8 cellular contexts compared by ENCODE assay signal in genomic region chr15:67134577-67135492, GRCh38.
A peak's percentile ranks its signal among the peaks of the same experiment; 100 is the strongest.
DNase-seq lines count a peak whose midpoint lies in the region; ATAC-seq, FAIRE-seq and TF ChIP-seq lines count a peak whose summit lies in the region.

No MANE protein-coding gene starts in this region.

- intact Hi-C loops in activated CD8-positive, alpha-beta T cell treated with anti-CD3 and anti-CD28 coated beads for 36 hours (cut with micrococcal nuclease), result no loop called here
- intact Hi-C loops in kidney (cut with DNase I), result no loop called here

- no peak for DNase-seq in activated CD8-positive, alpha-beta T cell treated with anti-CD3 and anti-CD28 coated beads for 36 hours
- DNase-seq in kidney (no peak), GM13977 (ENCODE audit: low spot score) (no peak), urothelium cell line (ENCODE audit: low spot score) (no peak)
- no peak for DNase-seq in stimulated activated naive CD8-positive, alpha-beta T cell treated with anti-CD3 and anti-CD28 coated beads, Interleukin-15, amount 100 ng/mL, for 72 hours

- no peaks in the 10 kb centered on the region for H3K27me3 Mint-ChIP-seq in activated CD8-positive, alpha-beta T cell treated with anti-CD3 and anti-CD28 coated beads for 36 hours
- no peaks in the 10 kb centered on the region for H3K27me3 Mint-ChIP-seq in stimulated activated naive CD8-positive, alpha-beta T cell treated with anti-CD3 and anti-CD28 coated beads, Interleukin-15, amount 100 ng/mL, for 72 hours

- peak overlapping the region; percentile 10 to 63 for H3K9ac ChIP-seq in kidney (ENCODE audit: low read length in 2 of 2)

- peak overlapping the region; percentile 87 to 88 for H3K27ac ChIP-seq in kidney (ENCODE audit: low read depth in 2 of 2, low read length in 2 of 2)

- POLR2A ChIA-PET in activated CD8-positive, alpha-beta T cell treated with anti-CD3 and anti-CD28 coated beads for 36 hours (lab: Charles Lee), result interaction anchor here (0.6 to 4.2 kb wide), 14 partner anchors 11 to 443 kb away, joined by 3 to 41 read pairs (median 4); no protein-coding TSS in a partner anchor

- in situ Hi-C loops in GM13977 (cut with MboI; ENCODE audit: low pct_unique_long_range_greater_than_20kb, low sequenced_read_pairs, unreplicated experiment), result no loop called here

- no peak for TF ChIP-seq CTCF in activated CD8-positive, alpha-beta T cell treated with anti-CD3 and anti-CD28 coated beads for 36 hours (IDR thresholded peaks at IDR 0.05)
- TF ChIP-seq CTCF in kidney (IDR thresholded peaks at IDR 0.05; ENCODE audit: borderline replicate concordance, extremely low read depth, insufficient read depth), result no peak
- no peak for TF ChIP-seq CTCF in GM13977 (IDR thresholded peaks at IDR 0.05; ENCODE audit: extremely low read depth, insufficient read depth, missing control alignments)

- no peaks in the 10 kb centered on the region for H3K9me3 Mint-ChIP-seq in activated CD8-positive, alpha-beta T cell treated with anti-CD3 and anti-CD28 coated beads for 36 hours
- H3K9me3 Mint-ChIP-seq in stimulated activated naive CD8-positive, alpha-beta T cell treated with anti-CD3 and anti-CD28 coated beads, Interleukin-15, amount 100 ng/mL, for 72 hours, result no peaks in the 10 kb centered on the region

- no peak for FAIRE-seq in kidney (lab: Jason Lieb, UNC)
- no peak for FAIRE-seq in urothelium cell line (lab: Jason Lieb, UNC)

- H3K4me3 ChIP-seq in kidney (ENCODE audit: low read length in 2 of 2), result peak overlapping the region; percentile 45 to 57

- CTCF ChIA-PET in activated CD8-positive, alpha-beta T cell treated with anti-CD3 and anti-CD28 coated beads for 36 hours (lab: Charles Lee), result interaction anchor here (0.7 to 1.8 kb wide), 9 partner anchors 8 to 188 kb away, joined by 3 to 5 read pairs (median 3); no protein-coding TSS in a partner anchor

- peaks cover 4% of the 10 kb centered on the region for H3K36me3 Mint-ChIP-seq in activated CD8-positive, alpha-beta T cell treated with anti-CD3 and anti-CD28 coated beads for 36 hours (ENCODE audit: low read depth)

- H3K9me3 ChIP-seq in kidney (ENCODE audit: control insufficient read depth in 1 of 2, low read length in 2 of 2), result no peaks in the 10 kb centered on the region

- H3K4me3 Mint-ChIP-seq in activated CD8-positive, alpha-beta T cell treated with anti-CD3 and anti-CD28 coated beads for 36 hours, result peak overlapping the region; percentile 65
- H3K4me3 Mint-ChIP-seq in stimulated activated naive CD8-positive, alpha-beta T cell treated with anti-CD3 and anti-CD28 coated beads, Interleukin-15, amount 100 ng/mL, for 72 hours, result peak overlapping the region; percentile 90 to 93

- peak overlapping the region; percentile 90 for H3K27ac Mint-ChIP-seq in activated CD8-positive, alpha-beta T cell treated with anti-CD3 and anti-CD28 coated beads for 36 hours
- peak overlapping the region; percentile 98 to 99 for H3K27ac Mint-ChIP-seq in stimulated activated naive CD8-positive, alpha-beta T cell treated with anti-CD3 and anti-CD28 coated beads, Interleukin-15, amount 100 ng/mL, for 72 hours

- no peaks in the 10 kb centered on the region for H3K36me3 ChIP-seq in kidney (ENCODE audit: control insufficient read depth in 1 of 2, insufficient read depth in 2 of 2, low read length in 2 of 2)

- H3K4me1 ChIP-seq in kidney (ENCODE audit: control insufficient read depth in 1 of 2, insufficient read depth in 1 of 2, low read depth in 1 of 2, low read length in 2 of 2), result peaks cover 57 to 69% of the 10 kb centered on the region in 2 donors

- ATAC-seq in HG02610 (IDR thresholded peaks at IDR 0.05; ENCODE audit: unreplicated experiment) (peak; percentile 5), HG03280 (IDR thresholded peaks at IDR 0.05; ENCODE audit: unreplicated experiment) (no peak), HG03565 (IDR thresholded peaks at IDR 0.05; ENCODE audit: unreplicated experiment) (no peak)
- peak; percentile 34 for ATAC-seq in activated CD8-positive, alpha-beta T cell treated with anti-CD3 and anti-CD28 coated beads for 36 hours
- ATAC-seq in stimulated activated naive CD8-positive, alpha-beta T cell treated with anti-CD3 and anti-CD28 coated beads, Interleukin-15, amount 100 ng/mL, for 72 hours, result peak; percentile 42

- H3K4me1 Mint-ChIP-seq in activated CD8-positive, alpha-beta T cell treated with anti-CD3 and anti-CD28 coated beads for 36 hours (ENCODE audit: low read depth), result peaks cover 80% of the 10 kb centered on the region
- H3K4me1 Mint-ChIP-seq in stimulated activated naive CD8-positive, alpha-beta T cell treated with anti-CD3 and anti-CD28 coated beads, Interleukin-15, amount 100 ng/mL, for 72 hours, result peaks cover 94% of the 10 kb centered on the region

Comparison
In these comparisons a context has a peak if more than half of its experiments do, and no peak if none do; other contexts are left out.
1. ATAC-seq: peak in HG02610 (single experiment), activated CD8-positive, alpha-beta T cell treated with anti-CD3 and anti-CD28 coated beads for 36 hours (single experiment) and stimulated activated naive CD8-positive, alpha-beta T cell treated with anti-CD3 and anti-CD28 coated beads, Interleukin-15, amount 100 ng/mL, for 72 hours (single experiment); none in HG03280 (single experiment) and HG03565 (single experiment).